Comparison of ENCODE assay signal across 21 cellular contexts in genomic region chr7:46214526-46214925, GRCh38.
A peak's percentile ranks its signal among the peaks of the same experiment; 100 is the strongest.
DNase-seq lines count a peak whose midpoint lies in the region; FAIRE-seq and TF ChIP-seq lines count a peak whose summit lies in the region.
"Had no signal": no experiment of that assay in that cellular context is flagged by ENCODE, and none has a peak within 500 bp of the region (broad histone marks: within the 10 kb centered on the region; RNA-seq: fewer than 3 reads in every experiment).

No MANE protein-coding gene starts in this region.

- no peak for DNase-seq in Calu3
- no peak for DNase-seq in astrocyte (ENCODE audit: low read depth)
- no peak for DNase-seq in mesenchymal stem cell
- no peak for DNase-seq in urothelium cell line (ENCODE audit: low spot score)
- no peak for DNase-seq in DMS79 treated with DMSO at 0.1 percent for 48 hours (lab: John Stamatoyannopoulos, UW)
- DNase-seq in amniotic stem cell (lab: John Stamatoyannopoulos, UW) = no peak
- no peak for DNase-seq in NCI-H2029 (lab: John Stamatoyannopoulos, UW)
- no peak for DNase-seq in GM12892 (ENCODE audit: insufficient read length)
- DNase-seq: Caco-2; CD4-positive, CD25-positive, alpha-beta regulatory T cell; CD8-positive, alpha-beta T cell; DMS 273 treated with DMSO at 0.1 percent for 48 hours; DMS79; GF-D8; H9 had no signal

- no peak overlapping the region for H3K27ac ChIP-seq in astrocyte (ENCODE audit: low read depth, low read length)
- no peak overlapping the region for H3K27ac ChIP-seq in mesenchymal stem cell (ENCODE audit: low read length, poor library complexity, severe bottlenecking)
- H3K27ac ChIP-seq: BLaER1, C4-2B had no signal

- intact Hi-C loops in Calu3 (cut with micrococcal nuclease; ENCODE audit: unreplicated experiment) = loop anchor here (2.0 to 10.0 kb wide), 2 partner anchors 236 to 350 kb away; no protein-coding TSS in a partner anchor

- H3K9me3 Mint-ChIP-seq in Calu3 (ENCODE audit: low read depth, unreplicated experiment) (no peaks in the 10 kb centered on the region), astrocyte (ENCODE audit: unreplicated experiment) (peaks cover 2% of the 10 kb centered on the region)
- H3K9me3 Mint-ChIP-seq: GM23338, H9 had no signal

- H3K9me3 ChIP-seq in astrocyte (ENCODE audit: insufficient read depth, low read depth, low read length) = no peaks in the 10 kb centered on the region
- no peaks in the 10 kb centered on the region for H3K9me3 ChIP-seq in mesenchymal stem cell (ENCODE audit: control insufficient read depth, low read length)
- H3K9me3 ChIP-seq: BLaER1 had no signal

- H3K9ac ChIP-seq in astrocyte (ENCODE audit: low read length) = no peak overlapping the region
- H3K9ac ChIP-seq in mesenchymal stem cell (ENCODE audit: low read length) = no peak overlapping the region
- H3K9ac ChIP-seq: BLaER1 had no signal

- no peak overlapping the region for H3K18ac ChIP-seq in mesenchymal stem cell (ENCODE audit: low read depth in 1 of 2, low read length in 2 of 2)

- no peaks in the 10 kb centered on the region for H3K4me1 ChIP-seq in astrocyte (ENCODE audit: insufficient read depth, low read length)
- peaks cover 6% of the 10 kb centered on the region for H3K4me1 ChIP-seq in mesenchymal stem cell (ENCODE audit: control insufficient read depth, insufficient read depth, low read depth, low read length)
- H3K4me1 ChIP-seq: BLaER1 had no signal

- BruUV-seq in Calu3 (replicated peaks; lab: Mats Ljungman, UMichigan) = no TSS peak

- no peak overlapping the region for H3K23ac ChIP-seq in mesenchymal stem cell (ENCODE audit: low read length in 2 of 2)

- FAIRE-seq in astrocyte (lab: Jason Lieb, UNC) (no peak), urothelium cell line (lab: Jason Lieb, UNC) (peak; percentile 23), GM12892 (lab: Jason Lieb, UNC) (no peak)
- FAIRE-seq: D721Med, GM19239 had no signal

- H3K27ac Mint-ChIP-seq in Calu3 (ENCODE audit: unreplicated experiment) = peak overlapping the region; percentile 97
- no peak overlapping the region for H3K27ac Mint-ChIP-seq in astrocyte (ENCODE audit: unreplicated experiment)
- H3K27ac Mint-ChIP-seq: B cell; CD4-positive, CD25-positive, alpha-beta regulatory T cell; CD8-positive, alpha-beta T cell; GM23338; H9 had no signal

- H3K36me3 ChIP-seq in astrocyte (ENCODE audit: insufficient read depth, low read length) (no peaks in the 10 kb centered on the region), mesenchymal stem cell (ENCODE audit: control insufficient read depth in 1 of 2, insufficient read depth in 2 of 2, low read depth in 1 of 2, low read length in 2 of 2) (no peaks in the 10 kb centered on the region)
- H3K36me3 ChIP-seq: BLaER1 had no signal

- H3K79me2 ChIP-seq in astrocyte (ENCODE audit: insufficient read depth, low read length) = no peaks in the 10 kb centered on the region

- H2BK12ac ChIP-seq in mesenchymal stem cell (ENCODE audit: low read length in 2 of 2) = no peak overlapping the region

- H2AFZ ChIP-seq in astrocyte (ENCODE audit: low read depth, low read length) = peak overlapping the region; percentile 43
- H2AFZ ChIP-seq in mesenchymal stem cell (ENCODE audit: low read depth, low read length) = no peak overlapping the region
- H2AFZ ChIP-seq: GM23338 had no signal

- no peaks in the 10 kb centered on the region for H3K27me3 Mint-ChIP-seq in Calu3 (ENCODE audit: unreplicated experiment)
- H3K27me3 Mint-ChIP-seq in astrocyte (ENCODE audit: low read depth, unreplicated experiment) = peaks cover 8% of the 10 kb centered on the region
- H3K27me3 Mint-ChIP-seq: B cell had no signal

- no peak overlapping the region for H4K8ac ChIP-seq in mesenchymal stem cell (ENCODE audit: low read length)

- H2AK5ac ChIP-seq in mesenchymal stem cell (ENCODE audit: low read length, severe bottlenecking) = no peak overlapping the region

- H3K4ac ChIP-seq in mesenchymal stem cell (ENCODE audit: low read depth in 1 of 2, low read length in 2 of 2) = no peak overlapping the region

- H3K4me2 ChIP-seq in astrocyte (ENCODE audit: low read length) = no peak overlapping the region
- H3K4me2 ChIP-seq in mesenchymal stem cell (ENCODE audit: low read length, poor library complexity, severe bottlenecking) = no peak overlapping the region
- H3K4me2 ChIP-seq: BLaER1, GM23338 had no signal

- no peak overlapping the region for H2BK5ac ChIP-seq in mesenchymal stem cell (ENCODE audit: low read depth, low read length, poor library complexity, severe bottlenecking)

- H3K4me1 Mint-ChIP-seq in Calu3 (ENCODE audit: low read depth, unreplicated experiment) (peaks cover 80% of the 10 kb centered on the region), astrocyte (ENCODE audit: low read depth, unreplicated experiment) (peaks cover 14% of the 10 kb centered on the region)
- H3K4me1 Mint-ChIP-seq: B cell had no signal

- no peak overlapping the region for H3K4me3 Mint-ChIP-seq in Calu3 (ENCODE audit: low read depth, unreplicated experiment)
- no peak overlapping the region for H3K4me3 Mint-ChIP-seq in astrocyte (ENCODE audit: unreplicated experiment)
- H3K4me3 Mint-ChIP-seq: B cell; CD4-positive, CD25-positive, alpha-beta regulatory T cell; CD8-positive, alpha-beta T cell; GM23338; H9 had no signal

- peaks cover 30% of the 10 kb centered on the region for H3K36me3 Mint-ChIP-seq in Calu3 (ENCODE audit: insufficient read depth, unreplicated experiment)
- peaks cover 2% of the 10 kb centered on the region for H3K36me3 Mint-ChIP-seq in astrocyte (ENCODE audit: low read depth, unreplicated experiment)
- H3K36me3 Mint-ChIP-seq: CD4-positive, CD25-positive, alpha-beta regulatory T cell; CD8-positive, alpha-beta T cell had no signal

- no peak for TF ChIP-seq CTCF in Calu3 (IDR thresholded peaks at IDR 0.05; ENCODE audit: unreplicated experiment)
- TF ChIP-seq CTCF in astrocyte (IDR thresholded peaks at IDR 0.05; ENCODE audit: insufficient read depth, low read depth, low read length) = no peak

- 97% methylated on average over 1 of the region's 1 CpG for WGBS in mesenchymal stem cell

- no peaks in the 10 kb centered on the region for H3K27me3 ChIP-seq in astrocyte (ENCODE audit: insufficient read depth, low read length)
- H3K27me3 ChIP-seq in mesenchymal stem cell (ENCODE audit: control insufficient read depth in 1 of 2, insufficient read depth in 1 of 2, low read length in 2 of 2) = peaks cover 0 to 8% of the 10 kb centered on the region in 2 experiments
- H3K27me3 ChIP-seq: BLaER1 had no signal

- H4K91ac ChIP-seq in mesenchymal stem cell (ENCODE audit: low read length) = peak overlapping the region; percentile 34

- CTCF ChIA-PET in Calu3 (lab: Charles Lee) = interaction anchor here (0.5 to 0.8 kb wide), 2 partner anchors 295 to 311 kb away, joined by 6 read pairs; no protein-coding TSS in a partner anchor

- H2BK15ac ChIP-seq in mesenchymal stem cell (ENCODE audit: low read depth, poor library complexity, severe bottlenecking) = no peak overlapping the region

- H3K79me1 ChIP-seq in mesenchymal stem cell (replicated peaks; ENCODE audit: low read length, poor library complexity, severe bottlenecking) = no peaks in the 10 kb centered on the region

- no peak overlapping the region for H3K14ac ChIP-seq in mesenchymal stem cell (ENCODE audit: low read length in 2 of 2)

- H2BK120ac ChIP-seq in mesenchymal stem cell (ENCODE audit: low read depth, low read length) = no peak overlapping the region

- H4K20me1 ChIP-seq in astrocyte (ENCODE audit: insufficient read depth, low read length) = no peaks in the 10 kb centered on the region
- H4K20me1 ChIP-seq: BLaER1 had no signal

- H3K4me3 ChIP-seq in astrocyte (ENCODE audit: insufficient read depth, low read depth, low read length) (no peak overlapping the region), mesenchymal stem cell (ENCODE audit: insufficient read depth in 1 of 2, low read depth in 1 of 2, low read length in 2 of 2) (no peak overlapping the region)
- H3K4me3 ChIP-seq: BLaER1, GM23338 had no signal

- no peak for TF ChIP-seq POLR2A in GM12892 (IDR thresholded peaks at IDR 0.05; ENCODE audit: low read depth, low read length)
